ENCODE assay signal across 11 cellular contexts in genomic region chr1:165179306-165179705, GRCh38.
"Had no signal": no experiment of that assay in that cellular context is flagged by ENCODE, and none has a peak within 500 bp of the region (broad histone marks: within the 10 kb centered on the region; RNA-seq: fewer than 3 reads in every experiment).

No MANE protein-coding gene starts in this region.

- H3K4me1 ChIP-seq: HAP-1 had no signal

- H3K4me3 Mint-ChIP-seq: GM23338, H9, HFFc6 had no signal

- H3K4me3 ChIP-seq: GM23248, GM23338, HAP-1 had no signal

- DNase-seq: GM23248, GOT3, H7, H9, HCEC 1CT, HFFc6 had no signal

- FAIRE-seq: H1, H54 had no signal

- H3K27ac ChIP-seq: GM23248 had no signal

- H2AFZ ChIP-seq: GM23248, GM23338 had no signal

- H3K9ac ChIP-seq: GM23248 had no signal

- H3K9me3 ChIP-seq: HAP-1 had no signal

- H3K27ac Mint-ChIP-seq: GM23338, H9, HFFc6 had no signal

- H3K4me2 ChIP-seq: GM23338 had no signal

- ATAC-seq: GM23338, HCT116 had no signal

- H3K36me3 ChIP-seq: HAP-1 had no signal
